Comparison of ENCODE assay signal across 1 cellular context in the genomic region with DNA sequence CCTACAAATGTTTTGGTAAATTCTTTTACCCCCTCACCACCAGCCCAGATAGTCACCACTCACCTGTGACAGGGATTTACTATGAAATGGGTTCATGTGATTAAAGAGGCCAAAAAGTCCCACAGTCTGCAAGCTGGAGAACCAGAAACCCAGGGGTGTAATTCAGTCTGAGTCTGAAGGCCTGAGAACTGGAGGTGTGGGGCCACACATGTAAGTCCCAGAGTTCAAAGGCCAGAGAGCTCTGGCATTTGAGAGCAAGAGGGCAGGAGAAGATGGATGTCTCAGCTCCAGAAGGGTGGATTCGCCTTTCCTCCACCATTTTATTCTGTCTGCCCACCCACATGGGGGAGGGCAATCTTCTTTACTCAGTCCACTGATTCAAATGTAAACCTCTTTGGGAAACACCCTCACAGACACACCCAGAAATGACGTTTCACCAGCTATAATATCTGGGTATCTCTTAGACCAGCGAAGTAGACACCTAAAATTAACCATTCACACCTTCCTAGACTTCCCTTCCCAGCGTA.
TF ChIP-seq lines count a peak whose summit lies in the region.

No MANE protein-coding gene starts in this region.

TF ChIP-seq in K562, 482 proteins besides CTCF, POLR2A, EP300 and RAD21 (continued from another document and continues in another):
- TF ChIP-seq, protein P1, sequence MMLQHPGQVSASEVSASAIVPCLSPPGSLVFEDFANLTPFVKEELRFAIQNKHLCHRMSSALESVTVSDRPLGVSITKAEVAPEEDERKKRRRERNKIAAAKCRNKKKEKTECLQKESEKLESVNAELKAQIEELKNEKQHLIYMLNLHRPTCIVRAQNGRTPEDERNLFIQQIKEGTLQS (IDR thresholded peaks at IDR 0.05): no peak
- TF ChIP-seq, protein P1 (CRISPR knock-in tag; conservative IDR thresholded peaks at IDR 0.05): no peak
- no peak for TF ChIP-seq DDX20 (tag; IDR thresholded peaks at IDR 0.05; ENCODE audit: low read depth)
- no peak for TF ChIP-seq SRSF7 (optimal IDR thresholded peaks at IDR 0.05; ENCODE audit: low read depth, low read length)
- TF ChIP-seq ZNF212 (CRISPR knock-in tag; IDR thresholded peaks at IDR 0.05): no peak
- no peak for TF ChIP-seq ETV6 (IDR thresholded peaks at IDR 0.05; ENCODE audit: borderline replicate concordance in 1 of 2, low read depth in 2 of 2, low read length in 1 of 2)
- no peak for TF ChIP-seq ETV6 (CRISPR knock-in tag; IDR thresholded peaks at IDR 0.05; ENCODE audit: borderline replicate concordance)
- no peak for TF ChIP-seq RBFOX2 (IDR thresholded peaks at IDR 0.05; ENCODE audit: low read depth, low read length)
- TF ChIP-seq, protein P2, sequence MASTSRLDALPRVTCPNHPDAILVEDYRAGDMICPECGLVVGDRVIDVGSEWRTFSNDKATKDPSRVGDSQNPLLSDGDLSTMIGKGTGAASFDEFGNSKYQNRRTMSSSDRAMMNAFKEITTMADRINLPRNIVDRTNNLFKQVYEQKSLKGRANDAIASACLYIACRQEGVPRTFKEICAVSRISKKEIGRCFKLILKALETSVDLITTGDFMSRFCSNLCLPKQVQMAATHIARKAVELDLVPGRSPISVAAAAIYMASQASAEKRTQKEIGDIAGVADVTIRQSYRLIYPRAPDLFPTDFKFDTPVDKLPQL (IDR thresholded peaks at IDR 0.05; ENCODE audit: extremely low read depth, insufficient read length): no peak
- TF ChIP-seq, protein P3, sequence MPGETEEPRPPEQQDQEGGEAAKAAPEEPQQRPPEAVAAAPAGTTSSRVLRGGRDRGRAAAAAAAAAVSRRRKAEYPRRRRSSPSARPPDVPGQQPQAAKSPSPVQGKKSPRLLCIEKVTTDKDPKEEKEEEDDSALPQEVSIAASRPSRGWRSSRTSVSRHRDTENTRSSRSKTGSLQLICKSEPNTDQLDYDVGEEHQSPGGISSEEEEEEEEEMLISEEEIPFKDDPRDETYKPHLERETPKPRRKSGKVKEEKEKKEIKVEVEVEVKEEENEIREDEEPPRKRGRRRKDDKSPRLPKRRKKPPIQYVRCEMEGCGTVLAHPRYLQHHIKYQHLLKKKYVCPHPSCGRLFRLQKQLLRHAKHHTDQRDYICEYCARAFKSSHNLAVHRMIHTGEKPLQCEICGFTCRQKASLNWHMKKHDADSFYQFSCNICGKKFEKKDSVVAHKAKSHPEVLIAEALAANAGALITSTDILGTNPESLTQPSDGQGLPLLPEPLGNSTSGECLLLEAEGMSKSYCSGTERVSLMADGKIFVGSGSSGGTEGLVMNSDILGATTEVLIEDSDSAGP (CRISPR knock-in tag; IDR thresholded peaks at IDR 0.05): no peak
- TF ChIP-seq ZNF699 (CRISPR knock-in tag; IDR thresholded peaks at IDR 0.05; ENCODE audit: insufficient replicate concordance): no peak
- TF ChIP-seq PHF20 (IDR thresholded peaks at IDR 0.05; ENCODE audit: partially characterized antibody): no peak
- TF ChIP-seq, protein P4, sequence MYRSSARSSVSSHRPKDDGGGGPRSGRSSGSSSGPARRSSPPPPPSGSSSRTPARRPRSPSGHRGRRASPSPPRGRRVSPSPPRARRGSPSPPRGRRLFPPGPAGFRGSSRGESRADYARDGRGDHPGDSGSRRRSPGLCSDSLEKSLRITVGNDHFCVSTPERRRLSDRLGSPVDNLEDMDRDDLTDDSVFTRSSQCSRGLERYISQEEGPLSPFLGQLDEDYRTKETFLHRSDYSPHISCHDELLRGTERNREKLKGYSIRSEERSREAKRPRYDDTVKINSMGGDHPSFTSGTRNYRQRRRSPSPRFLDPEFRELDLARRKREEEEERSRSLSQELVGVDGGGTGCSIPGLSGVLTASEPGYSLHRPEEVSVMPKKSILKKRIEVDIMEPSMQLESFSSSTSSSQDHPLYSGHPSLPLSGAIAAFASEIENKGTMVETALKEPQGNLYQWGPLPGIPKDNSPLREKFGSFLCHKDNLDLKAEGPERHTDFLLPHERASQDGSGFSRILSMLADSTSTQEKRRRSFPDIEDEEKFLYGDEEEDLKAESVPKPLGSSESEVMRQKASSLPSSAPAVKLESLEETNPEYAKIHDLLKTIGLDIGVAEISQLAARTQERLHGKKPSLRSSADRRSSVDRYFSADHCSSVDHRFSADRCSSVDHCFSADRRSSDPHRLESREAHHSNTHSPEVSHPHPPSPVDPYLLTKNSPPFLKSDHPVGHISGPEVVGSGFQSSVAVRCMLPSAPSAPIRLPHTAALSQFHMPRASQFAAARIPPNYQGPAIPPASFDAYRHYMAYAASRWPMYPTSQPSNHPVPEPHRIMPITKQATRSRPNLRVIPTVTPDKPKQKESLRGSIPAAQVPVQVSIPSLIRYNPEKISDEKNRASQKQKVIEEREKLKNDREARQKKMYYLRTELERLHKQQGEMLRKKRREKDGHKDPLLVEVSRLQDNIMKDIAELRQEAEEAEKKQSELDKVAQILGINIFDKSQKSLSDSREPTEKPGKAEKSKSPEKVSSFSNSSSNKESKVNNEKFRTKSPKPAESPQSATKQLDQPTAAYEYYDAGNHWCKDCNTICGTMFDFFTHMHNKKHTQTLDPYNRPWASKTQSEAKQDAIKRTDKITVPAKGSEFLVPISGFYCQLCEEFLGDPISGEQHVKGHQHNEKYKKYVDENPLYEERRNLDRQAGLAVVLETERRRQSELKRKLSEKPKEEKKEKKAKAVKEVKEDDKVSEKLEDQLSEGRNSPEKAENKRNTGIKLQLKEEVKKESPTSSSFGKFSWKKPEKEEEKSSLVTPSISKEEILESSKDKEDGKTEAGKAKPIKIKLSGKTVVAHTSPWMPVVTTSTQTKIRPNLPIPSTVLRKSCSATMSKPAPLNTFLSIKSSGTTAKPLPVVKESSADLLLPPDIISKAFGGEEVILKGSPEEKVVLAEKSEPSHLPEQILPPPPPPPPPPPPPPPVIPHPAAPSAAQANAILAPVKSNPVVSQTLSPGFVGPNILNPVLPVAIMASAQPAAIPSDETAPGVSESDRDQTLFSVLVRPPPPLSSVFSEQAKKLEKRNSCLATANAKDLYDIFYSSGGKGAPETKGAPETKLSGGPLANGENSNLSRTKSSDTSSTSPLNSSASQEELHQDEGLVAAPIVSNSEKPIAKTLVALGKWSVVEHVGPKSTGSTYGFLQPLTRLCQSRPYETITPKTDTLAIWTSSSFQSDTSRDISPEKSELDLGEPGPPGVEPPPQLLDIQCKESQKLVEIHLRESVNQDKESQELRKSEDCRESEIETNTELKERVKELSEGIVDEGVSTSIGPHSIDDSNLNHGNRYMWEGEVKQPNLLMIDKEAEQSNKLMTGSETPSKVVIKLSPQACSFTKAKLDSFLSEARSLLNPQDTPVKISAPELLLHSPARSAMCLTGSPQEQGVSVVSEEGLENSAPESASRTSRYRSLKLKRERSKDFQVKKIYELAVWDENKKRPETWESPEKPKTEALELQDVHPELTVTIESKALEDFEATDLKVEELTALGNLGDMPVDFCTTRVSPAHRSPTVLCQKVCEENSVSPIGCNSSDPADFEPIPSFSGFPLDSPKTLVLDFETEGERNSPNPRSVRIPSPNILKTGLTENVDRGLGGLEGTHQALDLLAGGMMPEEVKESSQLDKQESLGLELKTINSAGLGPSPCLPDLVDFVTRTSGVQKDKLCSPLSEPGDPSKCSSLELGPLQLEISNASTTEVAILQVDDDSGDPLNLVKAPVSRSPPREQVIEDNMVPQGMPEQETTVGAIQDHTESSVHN (IDR thresholded peaks at IDR 0.05; ENCODE audit: borderline replicate concordance in 1 of 2, low read depth in 1 of 2): no peak
- TF ChIP-seq, protein P5, sequence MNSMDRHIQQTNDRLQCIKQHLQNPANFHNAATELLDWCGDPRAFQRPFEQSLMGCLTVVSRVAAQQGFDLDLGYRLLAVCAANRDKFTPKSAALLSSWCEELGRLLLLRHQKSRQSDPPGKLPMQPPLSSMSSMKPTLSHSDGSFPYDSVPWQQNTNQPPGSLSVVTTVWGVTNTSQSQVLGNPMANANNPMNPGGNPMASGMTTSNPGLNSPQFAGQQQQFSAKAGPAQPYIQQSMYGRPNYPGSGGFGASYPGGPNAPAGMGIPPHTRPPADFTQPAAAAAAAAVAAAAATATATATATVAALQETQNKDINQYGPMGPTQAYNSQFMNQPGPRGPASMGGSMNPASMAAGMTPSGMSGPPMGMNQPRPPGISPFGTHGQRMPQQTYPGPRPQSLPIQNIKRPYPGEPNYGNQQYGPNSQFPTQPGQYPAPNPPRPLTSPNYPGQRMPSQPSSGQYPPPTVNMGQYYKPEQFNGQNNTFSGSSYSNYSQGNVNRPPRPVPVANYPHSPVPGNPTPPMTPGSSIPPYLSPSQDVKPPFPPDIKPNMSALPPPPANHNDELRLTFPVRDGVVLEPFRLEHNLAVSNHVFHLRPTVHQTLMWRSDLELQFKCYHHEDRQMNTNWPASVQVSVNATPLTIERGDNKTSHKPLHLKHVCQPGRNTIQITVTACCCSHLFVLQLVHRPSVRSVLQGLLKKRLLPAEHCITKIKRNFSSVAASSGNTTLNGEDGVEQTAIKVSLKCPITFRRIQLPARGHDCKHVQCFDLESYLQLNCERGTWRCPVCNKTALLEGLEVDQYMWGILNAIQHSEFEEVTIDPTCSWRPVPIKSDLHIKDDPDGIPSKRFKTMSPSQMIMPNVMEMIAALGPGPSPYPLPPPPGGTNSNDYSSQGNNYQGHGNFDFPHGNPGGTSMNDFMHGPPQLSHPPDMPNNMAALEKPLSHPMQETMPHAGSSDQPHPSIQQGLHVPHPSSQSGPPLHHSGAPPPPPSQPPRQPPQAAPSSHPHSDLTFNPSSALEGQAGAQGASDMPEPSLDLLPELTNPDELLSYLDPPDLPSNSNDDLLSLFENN (IDR thresholded peaks at IDR 0.05; ENCODE audit: low read depth in 2 of 2, low read length in 2 of 2): no peak
- TF ChIP-seq CBX5 (IDR thresholded peaks at IDR 0.05; ENCODE audit: borderline replicate concordance, low read depth): no peak
- TF ChIP-seq, protein P6, sequence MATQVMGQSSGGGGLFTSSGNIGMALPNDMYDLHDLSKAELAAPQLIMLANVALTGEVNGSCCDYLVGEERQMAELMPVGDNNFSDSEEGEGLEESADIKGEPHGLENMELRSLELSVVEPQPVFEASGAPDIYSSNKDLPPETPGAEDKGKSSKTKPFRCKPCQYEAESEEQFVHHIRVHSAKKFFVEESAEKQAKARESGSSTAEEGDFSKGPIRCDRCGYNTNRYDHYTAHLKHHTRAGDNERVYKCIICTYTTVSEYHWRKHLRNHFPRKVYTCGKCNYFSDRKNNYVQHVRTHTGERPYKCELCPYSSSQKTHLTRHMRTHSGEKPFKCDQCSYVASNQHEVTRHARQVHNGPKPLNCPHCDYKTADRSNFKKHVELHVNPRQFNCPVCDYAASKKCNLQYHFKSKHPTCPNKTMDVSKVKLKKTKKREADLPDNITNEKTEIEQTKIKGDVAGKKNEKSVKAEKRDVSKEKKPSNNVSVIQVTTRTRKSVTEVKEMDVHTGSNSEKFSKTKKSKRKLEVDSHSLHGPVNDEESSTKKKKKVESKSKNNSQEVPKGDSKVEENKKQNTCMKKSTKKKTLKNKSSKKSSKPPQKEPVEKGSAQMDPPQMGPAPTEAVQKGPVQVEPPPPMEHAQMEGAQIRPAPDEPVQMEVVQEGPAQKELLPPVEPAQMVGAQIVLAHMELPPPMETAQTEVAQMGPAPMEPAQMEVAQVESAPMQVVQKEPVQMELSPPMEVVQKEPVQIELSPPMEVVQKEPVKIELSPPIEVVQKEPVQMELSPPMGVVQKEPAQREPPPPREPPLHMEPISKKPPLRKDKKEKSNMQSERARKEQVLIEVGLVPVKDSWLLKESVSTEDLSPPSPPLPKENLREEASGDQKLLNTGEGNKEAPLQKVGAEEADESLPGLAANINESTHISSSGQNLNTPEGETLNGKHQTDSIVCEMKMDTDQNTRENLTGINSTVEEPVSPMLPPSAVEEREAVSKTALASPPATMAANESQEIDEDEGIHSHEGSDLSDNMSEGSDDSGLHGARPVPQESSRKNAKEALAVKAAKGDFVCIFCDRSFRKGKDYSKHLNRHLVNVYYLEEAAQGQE (CRISPR knock-in tag; IDR thresholded peaks at IDR 0.05; ENCODE audit: low read depth): no peak
- no peak for TF ChIP-seq IFI16 (CRISPR knock-in tag; IDR thresholded peaks at IDR 0.05)
- peak; percentile 7 to 16; a peak in 1 of 4 replicates for TF ChIP-seq MAZ (CRISPR knock-in tag; conservative IDR thresholded peaks at IDR 0.05 in 1 of 2, IDR thresholded peaks at IDR 0.05 in 1 of 2)
- TF ChIP-seq XRCC4 (IDR thresholded peaks at IDR 0.05; ENCODE audit: extremely low read depth, insufficient read depth, insufficient read length): no peak
- TF ChIP-seq SMC3 (conservative IDR thresholded peaks at IDR 0.05; ENCODE audit: insufficient read depth, low read depth, low read length): 0 out of 2 replicates have a peak, but pooled peaks have one; percentile 4
- TF ChIP-seq RAD51 (IDR thresholded peaks at IDR 0.05; ENCODE audit: borderline replicate concordance, low read depth): no peak
- no peak for TF ChIP-seq SLC30A9 (CRISPR knock-in tag; IDR thresholded peaks at IDR 0.05)
- TF ChIP-seq, protein P7, sequence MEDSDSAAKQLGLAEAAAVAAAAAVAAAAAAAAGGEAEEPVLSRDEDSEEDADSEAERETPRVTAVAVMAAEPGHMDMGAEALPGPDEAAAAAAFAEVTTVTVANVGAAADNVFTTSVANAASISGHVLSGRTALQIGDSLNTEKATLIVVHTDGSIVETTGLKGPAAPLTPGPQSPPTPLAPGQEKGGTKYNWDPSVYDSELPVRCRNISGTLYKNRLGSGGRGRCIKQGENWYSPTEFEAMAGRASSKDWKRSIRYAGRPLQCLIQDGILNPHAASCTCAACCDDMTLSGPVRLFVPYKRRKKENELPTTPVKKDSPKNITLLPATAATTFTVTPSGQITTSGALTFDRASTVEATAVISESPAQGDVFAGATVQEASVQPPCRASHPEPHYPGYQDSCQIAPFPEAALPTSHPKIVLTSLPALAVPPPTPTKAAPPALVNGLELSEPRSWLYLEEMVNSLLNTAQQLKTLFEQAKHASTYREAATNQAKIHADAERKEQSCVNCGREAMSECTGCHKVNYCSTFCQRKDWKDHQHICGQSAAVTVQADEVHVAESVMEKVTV (CRISPR knock-in tag; IDR thresholded peaks at IDR 0.05): no peak
- TF ChIP-seq, protein P8, sequence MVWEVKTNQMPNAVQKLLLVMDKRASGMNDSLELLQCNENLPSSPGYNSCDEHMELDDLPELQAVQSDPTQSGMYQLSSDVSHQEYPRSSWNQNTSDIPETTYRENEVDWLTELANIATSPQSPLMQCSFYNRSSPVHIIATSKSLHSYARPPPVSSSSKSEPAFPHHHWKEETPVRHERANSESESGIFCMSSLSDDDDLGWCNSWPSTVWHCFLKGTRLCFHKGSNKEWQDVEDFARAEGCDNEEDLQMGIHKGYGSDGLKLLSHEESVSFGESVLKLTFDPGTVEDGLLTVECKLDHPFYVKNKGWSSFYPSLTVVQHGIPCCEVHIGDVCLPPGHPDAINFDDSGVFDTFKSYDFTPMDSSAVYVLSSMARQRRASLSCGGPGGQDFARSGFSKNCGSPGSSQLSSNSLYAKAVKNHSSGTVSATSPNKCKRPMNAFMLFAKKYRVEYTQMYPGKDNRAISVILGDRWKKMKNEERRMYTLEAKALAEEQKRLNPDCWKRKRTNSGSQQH (CRISPR knock-in tag; IDR thresholded peaks at IDR 0.05): no peak
- no peak for TF ChIP-seq FOS (IDR thresholded peaks at IDR 0.05; ENCODE audit: extremely low read depth, insufficient read length)
